Comparison of ENCODE assay signal across 9 cellular contexts in genomic region chr12:108641446-108642268, GRCh38. TPM values are rescaled to one million over a fixed set of nuclear protein-coding genes. Genes with fewer than 3 reads are reported as not detected.
A peak's percentile ranks its signal among the peaks of the same experiment; 100 is the strongest.
DNase-seq lines count a peak whose midpoint lies in the region; ATAC-seq lines count a peak whose summit lies in the region.
"Had no signal": no experiment of that assay in that cellular context is flagged by ENCODE, and none has a peak within 500 bp of the region (broad histone marks: within the 10 kb centered on the region; RNA-seq: fewer than 3 reads in every experiment).

No MANE protein-coding gene starts in this region.

- H3K27ac Mint-ChIP-seq in stimulated activated naive CD8-positive, alpha-beta T cell treated with anti-CD3 and anti-CD28 coated beads, Interleukin-15, Interleukin-2, amounts not matched to agents 100 ng/mL and 50 ng/mL, for 24 hours = peak overlapping the region; percentile 15
- H3K27ac Mint-ChIP-seq in activated naive CD8-positive, alpha-beta T cell treated with anti-CD3 and anti-CD28 coated beads, Interleukin-2, amount 50 U/mL, for 24 hours = peak overlapping the region; percentile 16

- peaks cover 18% of the 10 kb centered on the region for H3K36me3 Mint-ChIP-seq in stimulated activated naive CD8-positive, alpha-beta T cell treated with anti-CD3 and anti-CD28 coated beads, Interleukin-15, Interleukin-2, amounts not matched to agents 100 ng/mL and 50 ng/mL, for 24 hours (ENCODE audit: low read depth)
- peaks cover 5% of the 10 kb centered on the region for H3K36me3 Mint-ChIP-seq in activated naive CD8-positive, alpha-beta T cell treated with anti-CD3 and anti-CD28 coated beads, Interleukin-2, amount 50 U/mL, for 24 hours (ENCODE audit: low read depth)

- H3K27me3 Mint-ChIP-seq in stimulated activated naive CD8-positive, alpha-beta T cell treated with anti-CD3 and anti-CD28 coated beads, Interleukin-15, Interleukin-2, amounts not matched to agents 100 ng/mL and 50 ng/mL, for 24 hours = no peaks in the 10 kb centered on the region
- no peaks in the 10 kb centered on the region for H3K27me3 Mint-ChIP-seq in activated naive CD8-positive, alpha-beta T cell treated with anti-CD3 and anti-CD28 coated beads, Interleukin-2, amount 50 U/mL, for 24 hours

- peaks cover 53% of the 10 kb centered on the region for H3K4me1 Mint-ChIP-seq in stimulated activated naive CD8-positive, alpha-beta T cell treated with anti-CD3 and anti-CD28 coated beads, Interleukin-15, Interleukin-2, amounts not matched to agents 100 ng/mL and 50 ng/mL, for 24 hours (ENCODE audit: low read depth)
- peaks cover 52% of the 10 kb centered on the region for H3K4me1 Mint-ChIP-seq in activated naive CD8-positive, alpha-beta T cell treated with anti-CD3 and anti-CD28 coated beads, Interleukin-2, amount 50 U/mL, for 24 hours

- no peaks in the 10 kb centered on the region for H3K9me3 Mint-ChIP-seq in stimulated activated naive CD8-positive, alpha-beta T cell treated with anti-CD3 and anti-CD28 coated beads, Interleukin-15, Interleukin-2, amounts not matched to agents 100 ng/mL and 50 ng/mL, for 24 hours
- no peaks in the 10 kb centered on the region for H3K9me3 Mint-ChIP-seq in activated naive CD8-positive, alpha-beta T cell treated with anti-CD3 and anti-CD28 coated beads, Interleukin-2, amount 50 U/mL, for 24 hours

- ATAC-seq in stimulated activated naive CD8-positive, alpha-beta T cell treated with anti-CD3 and anti-CD28 coated beads, Interleukin-15, Interleukin-2, amounts not matched to agents 100 U/mL and 50 U/mL, for 24 hours = no peak
- ATAC-seq in activated naive CD8-positive, alpha-beta T cell treated with anti-CD3 and anti-CD28 coated beads, Interleukin-2, amount 50 U/mL, for 24 hours = no peak

- H3K4me3 Mint-ChIP-seq in stimulated activated naive CD8-positive, alpha-beta T cell treated with anti-CD3 and anti-CD28 coated beads, Interleukin-15, Interleukin-2, amounts not matched to agents 100 ng/mL and 50 ng/mL, for 24 hours = no peak overlapping the region
- H3K4me3 Mint-ChIP-seq in activated naive CD8-positive, alpha-beta T cell treated with anti-CD3 and anti-CD28 coated beads, Interleukin-2, amount 50 U/mL, for 24 hours = no peak overlapping the region

- no peak for DNase-seq in stimulated activated naive CD8-positive, alpha-beta T cell treated with anti-CD3 and anti-CD28 coated beads, Interleukin-15, Interleukin-2, amounts not matched to agents 100 U/mL and 50 U/mL, for 24 hours
- DNase-seq in activated naive CD8-positive, alpha-beta T cell treated with anti-CD3 and anti-CD28 coated beads, Interleukin-2, amount 50 U/mL, for 24 hours = no peak
- peak; percentile 36 for DNase-seq in myocyte (ENCODE audit: low read depth)
- no peak for DNase-seq in NCI-H2227 treated with DMSO at 0.1 percent for 48 hours (lab: John Stamatoyannopoulos, UW)
- DNase-seq in EL = no peak
- no peak for DNase-seq in NCI-H2029 (lab: John Stamatoyannopoulos, UW)
- DNase-seq in epidermal melanocyte (ENCODE audit: insufficient read length, low spot score) = no peak
- DNase-seq: cerebellar nuclear complex had no signal

RNA-seq across cellular contexts. Expression of gene SELPLG, which starts 8.0 kb away (rescaled TPM):
- 2.4 and 2.9 TPM in 2 replicates for total RNA-seq in myocyte
- 5.1 TPM for polyA plus RNA-seq in myocyte (2012)

RNA-seq across cellular contexts. Expression of gene TMEM119, which starts 43.8 kb away (rescaled TPM):
- total RNA-seq in myocyte = 34.4 and 55.5 TPM in 2 replicates
- 50.8 TPM for polyA plus RNA-seq in myocyte (2012)
